22 cellular contexts compared by ENCODE assay signal in the genomic region with DNA sequence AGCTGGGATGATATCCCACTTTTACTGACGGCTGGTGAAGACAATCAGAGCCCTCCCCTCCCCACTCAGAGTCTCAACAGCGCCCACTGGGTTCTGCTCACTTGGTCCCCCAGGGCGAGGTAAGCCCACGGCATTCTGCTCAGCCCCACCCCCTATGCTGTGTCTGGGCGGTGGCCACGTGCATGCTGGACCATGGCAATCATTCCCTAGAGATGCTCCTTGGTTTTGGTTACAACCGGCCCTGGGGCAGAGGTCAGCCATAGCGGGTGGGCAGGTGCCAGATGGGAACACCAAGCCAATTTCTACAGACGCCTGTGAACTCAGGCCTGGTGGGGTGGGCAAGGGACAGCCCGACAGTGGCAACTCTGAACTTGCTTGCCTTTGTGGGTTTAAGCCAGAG.
"Had no signal": no experiment of that assay in that cellular context is flagged by ENCODE, and none has a peak within 500 bp of the region (broad histone marks: within the 10 kb centered on the region; RNA-seq: fewer than 3 reads in every experiment).

No MANE protein-coding gene starts in this region.

- FAIRE-seq: bronchial epithelial cell, colon had no signal

- ATAC-seq: activated naive CD4-positive, alpha-beta T cell treated with anti-CD3 and anti-CD28 coated beads, Interleukin-2, amount 50 U/mL, for 72 hours; activated T-cell treated with anti-CD3 and anti-CD28 coated beads, Interleukin-2, amount 50 U/mL, for 4 hours; activated T-helper 17 cell treated with anti-CD3 and anti-CD28 coated beads, Interleukin-2, amount 50 U/mL, for 72 hours; gastrocnemius medialis; stimulated activated naive CD8-positive, alpha-beta T cell treated with anti-CD3 and anti-CD28 coated beads, Interleukin-15, Interleukin-2, amounts not matched to agents 100 U/mL and 50 U/mL, for 24 hours; T-helper 17 cell had no signal

- H3K4me3 ChIP-seq: gastrocnemius medialis, hepatocyte, testis, transverse colon had no signal

- H3K9me3 Mint-ChIP-seq: activated CD4-positive, alpha-beta memory T cell treated with anti-CD3 and anti-CD28 coated beads for 36 hours; activated CD4-positive, alpha-beta T cell treated with anti-CD3 and anti-CD28 coated beads, Interleukin-2, amount 10 ng/mL, durations not matched to agents 24 days and 14 days; activated naive CD4-positive, alpha-beta T cell treated with anti-CD3 and anti-CD28 coated beads, Interleukin-2, amount 50 U/mL, for 72 hours; activated T-cell treated with anti-CD3 and anti-CD28 coated beads, Interleukin-2, amount 50 U/mL, for 4 hours; activated T-helper 17 cell treated with anti-CD3 and anti-CD28 coated beads, Interleukin-2, amount 50 U/mL, for 72 hours; central memory CD8-positive, alpha-beta T cell; memory B cell; nephron had no signal

- DNase-seq: activated CD4-positive, alpha-beta memory T cell treated with anti-CD3 and anti-CD28 coated beads for 36 hours; activated CD4-positive, alpha-beta T cell treated with anti-CD3 and anti-CD28 coated beads, Interleukin-2, amount 10 ng/mL, durations not matched to agents 24 days and 14 days; activated CD4-positive, CD25-positive, alpha-beta regulatory T cell treated with anti-CD3 and anti-CD28 coated beads, Interleukin-2, amount 50 U/mL, for 72 hours; activated naive CD4-positive, alpha-beta T cell; activated T-cell treated with anti-CD3 and anti-CD28 coated beads, Interleukin-2, amount 50 U/mL, for 4 hours; effector memory CD4-positive, alpha-beta T cell; erythroblast; gastrocnemius medialis; islet precursor cell; stimulated activated naive CD8-positive, alpha-beta T cell treated with anti-CD3 and anti-CD28 coated beads, Interleukin-15, Interleukin-2, amounts not matched to agents 100 U/mL and 50 U/mL, for 24 hours; T-helper 17 cell; testis; transverse colon had no signal

- H3K4me3 Mint-ChIP-seq: activated CD4-positive, alpha-beta memory T cell treated with anti-CD3 and anti-CD28 coated beads for 36 hours; activated CD4-positive, alpha-beta T cell treated with anti-CD3 and anti-CD28 coated beads, Interleukin-2, amount 10 ng/mL, durations not matched to agents 24 days and 14 days; activated T-cell treated with anti-CD3 and anti-CD28 coated beads, Interleukin-2, amount 50 U/mL, for 4 hours; activated T-helper 17 cell treated with anti-CD3 and anti-CD28 coated beads, Interleukin-2, amount 50 U/mL, for 72 hours; central memory CD8-positive, alpha-beta T cell; memory B cell; nephron; T-helper 17 cell had no signal

- H3K27ac Mint-ChIP-seq: activated CD4-positive, alpha-beta memory T cell treated with anti-CD3 and anti-CD28 coated beads for 36 hours; activated CD4-positive, alpha-beta T cell treated with anti-CD3 and anti-CD28 coated beads, Interleukin-2, amount 10 ng/mL, durations not matched to agents 24 days and 14 days; activated naive CD4-positive, alpha-beta T cell treated with anti-CD3 and anti-CD28 coated beads, Interleukin-2, amount 50 U/mL, for 72 hours; activated T-helper 17 cell treated with anti-CD3 and anti-CD28 coated beads, Interleukin-2, amount 50 U/mL, for 72 hours; memory B cell; T-helper 17 cell had no signal

- H3K4me1 ChIP-seq: testis had no signal

- H3K9me3 ChIP-seq: gastrocnemius medialis, neutrophil, testis, transverse colon had no signal

- H3K27me3 ChIP-seq: gastrocnemius medialis, hepatocyte, neutrophil, testis, transverse colon had no signal

- H3K27ac ChIP-seq: gastrocnemius medialis, hepatocyte, neutrophil, testis, transverse colon had no signal

- H3K27me3 Mint-ChIP-seq: activated CD4-positive, alpha-beta memory T cell treated with anti-CD3 and anti-CD28 coated beads for 36 hours; activated CD4-positive, alpha-beta T cell treated with anti-CD3 and anti-CD28 coated beads, Interleukin-2, amount 10 ng/mL, durations not matched to agents 24 days and 14 days; activated T-helper 17 cell treated with anti-CD3 and anti-CD28 coated beads, Interleukin-2, amount 50 U/mL, for 72 hours; central memory CD8-positive, alpha-beta T cell; memory B cell; T-helper 17 cell had no signal

- H3K4me1 Mint-ChIP-seq: activated CD4-positive, alpha-beta T cell treated with anti-CD3 and anti-CD28 coated beads, Interleukin-2, amount 10 ng/mL, durations not matched to agents 24 days and 14 days; activated T-helper 17 cell treated with anti-CD3 and anti-CD28 coated beads, Interleukin-2, amount 50 U/mL, for 72 hours; central memory CD8-positive, alpha-beta T cell; memory B cell had no signal
